ENCODE assay signal across 14 cellular contexts in the genomic region with DNA sequence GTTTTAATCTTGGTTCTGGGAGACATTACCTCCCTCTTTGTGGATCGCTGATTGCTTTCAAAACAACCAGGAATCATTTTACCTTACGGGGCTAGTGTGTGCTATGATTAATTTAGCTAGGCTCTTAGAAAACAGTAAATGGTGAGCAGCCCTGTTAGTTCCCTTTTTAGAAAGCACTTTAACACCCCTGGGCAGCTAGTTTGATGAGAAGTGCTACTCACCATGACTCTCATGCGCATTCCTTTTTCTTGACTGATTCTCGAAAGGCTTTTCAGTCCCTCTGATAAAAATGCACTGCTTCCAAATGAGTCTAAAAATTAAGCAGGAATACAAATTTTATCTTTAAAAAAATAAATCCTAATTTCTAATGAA.
A peak's percentile ranks its signal among the peaks of the same experiment; 100 is the strongest.
DNase-seq lines count a peak whose midpoint lies in the region; ATAC-seq and TF ChIP-seq lines count a peak whose summit lies in the region.
"Had no signal": no experiment of that assay in that cellular context is flagged by ENCODE, and none has a peak within 500 bp of the region (broad histone marks: within the 10 kb centered on the region; RNA-seq: fewer than 3 reads in every experiment).

No MANE protein-coding gene starts in this region.

- peak overlapping the region; percentile 90 for H2AK5ac ChIP-seq in mesendoderm (ENCODE audit: low read length)

- WGBS in mesendoderm (ENCODE audit: extremely low coverage, insufficient coverage, low lambda C conversion rate): no CpG with 5 or more reads among the region's 4 CpGs

- no peak overlapping the region for H4K8ac ChIP-seq in mesendoderm (ENCODE audit: low read depth, low read length)

- peak overlapping the region; percentile 41 for H3K9ac ChIP-seq in mesendoderm (ENCODE audit: low read length)

- no peaks in the 10 kb centered on the region for H3K36me3 ChIP-seq in mesendoderm (ENCODE audit: control insufficient read depth, insufficient read depth, low read length)
- H3K36me3 ChIP-seq: WERI-Rb-1 had no signal

- H3K4me2 ChIP-seq in mesendoderm (ENCODE audit: low read length): no peak overlapping the region

- H3K27ac ChIP-seq in mesendoderm (ENCODE audit: low read depth, low read length): peak overlapping the region; percentile 93
- H3K27ac ChIP-seq: WERI-Rb-1 had no signal

- H3K79me1 ChIP-seq in mesendoderm (ENCODE audit: low read length): no peaks in the 10 kb centered on the region

- peak overlapping the region; percentile 97 for H2BK5ac ChIP-seq in mesendoderm (ENCODE audit: low read length)

- no peak overlapping the region for H2BK15ac ChIP-seq in mesendoderm (replicated peaks; ENCODE audit: low read depth)

- H4K5ac ChIP-seq in mesendoderm (ENCODE audit: low read length): no peak overlapping the region

- H3K4me3 ChIP-seq in choroid plexus epithelial cell (ENCODE audit: low read depth, low read length) (no peak overlapping the region), mesendoderm (ENCODE audit: low read length) (no peak overlapping the region)

- no peaks in the 10 kb centered on the region for H3K79me2 ChIP-seq in mesendoderm (ENCODE audit: control insufficient read depth, insufficient read depth, low read length)

- H3K27me3 ChIP-seq in mesendoderm (ENCODE audit: insufficient read depth, low read length, poor library complexity): no peaks in the 10 kb centered on the region

- peaks cover 10% of the 10 kb centered on the region for H3K4me1 ChIP-seq in mesendoderm (ENCODE audit: control insufficient read depth, low read depth, low read length)

- TF ChIP-seq CTCF in choroid plexus epithelial cell (conservative IDR thresholded peaks at IDR 0.05; ENCODE audit: low read depth, low read length): no peak

- H3K56ac ChIP-seq in mesendoderm (ENCODE audit: low read length): peak overlapping the region; percentile 84

- H3K23ac ChIP-seq in mesendoderm (ENCODE audit: low read length): peak overlapping the region; percentile 75

- no peak for ATAC-seq in GM21723 (IDR thresholded peaks at IDR 0.05; ENCODE audit: unreplicated experiment)
- no peak for ATAC-seq in GM18517 (IDR thresholded peaks at IDR 0.05; ENCODE audit: unreplicated experiment)

- H3K4ac ChIP-seq in mesendoderm (ENCODE audit: low read depth, low read length): peak overlapping the region; percentile 28

- peak overlapping the region; percentile 70 for H2BK120ac ChIP-seq in mesendoderm (ENCODE audit: low read depth, low read length)

- H3K18ac ChIP-seq in mesendoderm (ENCODE audit: low read length): peak overlapping the region; percentile 68

- DNase-seq in AG20443 (ENCODE audit: low spot score) (peak; percentile 38), LHCN-M2 (ENCODE audit: low read depth) (peak; percentile 65), choroid plexus epithelial cell (ENCODE audit: low read depth) (peak; percentile 48), mesendoderm (peak; percentile 84), OCI-M1 (lab: John Stamatoyannopoulos, UW) (no peak), NCI-H82 treated with DMSO at 0.1 percent for 48 hours (lab: John Stamatoyannopoulos, UW; ENCODE audit: unreplicated experiment) (no peak)
- DNase-seq: activated gamma-delta T cell; CD4-positive, alpha-beta memory T cell; effector CD4-positive, alpha-beta T cell; kidney glomerular epithelial cell; MM.1S; WERI-Rb-1 had no signal

Comparison
In these comparisons a context has a peak if more than half of its experiments do, and no peak if none do; other contexts are left out.
1. DNase-seq: peak in AG20443 (single experiment), LHCN-M2 (single experiment), choroid plexus epithelial cell (single experiment) and mesendoderm (single experiment); none in OCI-M1 (single experiment) and NCI-H82 treated with DMSO at 0.1 percent for 48 hours (single experiment).